8 cellular contexts compared by ENCODE assay signal in genomic region chr4:25859429-25860148, GRCh38. TPM values are rescaled to one million over a fixed set of nuclear protein-coding genes. Genes with fewer than 3 reads are reported as not detected.
DNase-seq lines count a peak whose midpoint lies in the region; ATAC-seq and TF ChIP-seq lines count a peak whose summit lies in the region.

No MANE protein-coding gene starts in this region.

- H3K27ac ChIP-seq in mesodermal cell (ENCODE audit: low read depth, low read length, severe bottlenecking), result peak overlapping the region; percentile 57

- no peak overlapping the region for H3K27ac Mint-ChIP-seq in chondrocyte (ENCODE audit: unreplicated experiment)

- peaks cover 21% of the 10 kb centered on the region for H3K4me1 Mint-ChIP-seq in chondrocyte (ENCODE audit: low read depth)

- no peaks in the 10 kb centered on the region for H3K27me3 Mint-ChIP-seq in chondrocyte (ENCODE audit: low read depth)

- no peak overlapping the region for H3K4me3 Mint-ChIP-seq in chondrocyte (ENCODE audit: unreplicated experiment)

- H3K4me1 ChIP-seq in mesodermal cell (ENCODE audit: control insufficient read depth, insufficient read depth, low read length, poor library complexity, severe bottlenecking), result peaks cover 40% of the 10 kb centered on the region

- H3K9me3 Mint-ChIP-seq in chondrocyte (ENCODE audit: low read depth), result no peaks in the 10 kb centered on the region

- peak; percentile 23 for DNase-seq in stimulated activated CD4-positive, alpha-beta T cell treated with anti-CD3 and anti-CD28 coated beads, Interleukin-15, amount 100 ng/mL, for 24 hours
- DNase-seq in stimulated activated CD4-positive, alpha-beta T cell treated with anti-CD3 and anti-CD28 coated beads, Interleukin-4, amount 100 ng/mL, for 1 hour, result no peak
- DNase-seq in T follicular helper cell (ENCODE audit: low read depth), result peak; percentile 30
- no peak for DNase-seq in OCI-M1 (lab: John Stamatoyannopoulos, UW)
- no peak for DNase-seq in chondrocyte (ENCODE audit: low spot score)
- DNase-seq in NCI-H2227 treated with DMSO at 0.1 percent for 48 hours (lab: John Stamatoyannopoulos, UW), result no peak

- peaks cover 2% of the 10 kb centered on the region for H3K36me3 Mint-ChIP-seq in chondrocyte (ENCODE audit: low read depth)

- no peaks in the 10 kb centered on the region for H3K9me3 ChIP-seq in mesodermal cell (ENCODE audit: control insufficient read depth, low read length)

- H3K36me3 ChIP-seq in mesodermal cell (ENCODE audit: control insufficient read depth, insufficient read depth, low read length), result no peaks in the 10 kb centered on the region

- no peak for TF ChIP-seq CTCF in chondrocyte (IDR thresholded peaks at IDR 0.05)

- WGBS in mesodermal cell (ENCODE audit: insufficient coverage in 2 of 2), 2 experiments, result 83 to 90% methylated on average over 6 of the region's 6 CpGs

- no peak overlapping the region for H3K4me3 ChIP-seq in mesodermal cell (ENCODE audit: extremely low read depth, insufficient read depth, low read length, poor library complexity, severe bottlenecking)

- peak; percentile 53 for ATAC-seq in HG02973 (IDR thresholded peaks at IDR 0.05; ENCODE audit: unreplicated experiment)

RNA-seq across cellular contexts. Expression of gene SEL1L3, which starts 3.2 kb away (rescaled TPM):
- polyA plus RNA-seq in mesodermal cell (2013, experiment 1 of 2), result 20.8 TPM
- 15.9 TPM for polyA plus RNA-seq in mesodermal cell (2013, experiment 2 of 2)
- total RNA-seq in chondrocyte, result 30.3 to 33.5 TPM (median 31.1 TPM) in 3 replicates

RNA-seq across cellular contexts. Expression of gene SMIM20, which starts 54.4 kb away (rescaled TPM):
- 48.3 TPM for polyA plus RNA-seq in mesodermal cell (2013, experiment 1 of 2)
- polyA plus RNA-seq in mesodermal cell (2013, experiment 2 of 2), result 45.7 TPM
- 18.4 to 23.1 TPM (median 19.7 TPM) in 3 replicates for total RNA-seq in chondrocyte

Comparison
In these comparisons a context has a peak if more than half of its experiments do, and no peak if none do; other contexts are left out.
1. DNase-seq: peak in stimulated activated CD4-positive, alpha-beta T cell treated with anti-CD3 and anti-CD28 coated beads, Interleukin-15, amount 100 ng/mL, for 24 hours (single experiment) and T follicular helper cell (single experiment); none in stimulated activated CD4-positive, alpha-beta T cell treated with anti-CD3 and anti-CD28 coated beads, Interleukin-4, amount 100 ng/mL, for 1 hour (single experiment), OCI-M1 (single experiment), chondrocyte (single experiment) and NCI-H2227 treated with DMSO at 0.1 percent for 48 hours (single experiment).